Comparison of ENCODE assay signal across 8 cellular contexts in genomic region chr1:87330201-87330953, GRCh38. TPM values are rescaled to one million over a fixed set of nuclear protein-coding genes. Genes with fewer than 3 reads are reported as not detected.
A peak's percentile ranks its signal among the peaks of the same experiment; 100 is the strongest.
DNase-seq lines count a peak whose midpoint lies in the region; ATAC-seq and TF ChIP-seq lines count a peak whose summit lies in the region.

No MANE protein-coding gene starts in this region.

- no peaks in the 10 kb centered on the region for H3K27me3 Mint-ChIP-seq in activated naive CD8-positive, alpha-beta T cell treated with anti-CD3 and anti-CD28 coated beads for 36 hours

- H3K27me3 ChIP-seq in heart left ventricle (no peaks in the 10 kb centered on the region), parathyroid adenoma (ENCODE audit: control insufficient read depth, insufficient read depth, low read length) (no peaks in the 10 kb centered on the region)

- no peak for TF ChIP-seq POLR2A in heart left ventricle (IDR thresholded peaks at IDR 0.05)

- H3K4me3 ChIP-seq in heart left ventricle, result peak overlapping the region; percentile 71 to 88 (median 80)
- H3K4me3 ChIP-seq in parathyroid adenoma (ENCODE audit: low read depth, low read length), result peak overlapping the region; percentile 77

- H3K36me3 Mint-ChIP-seq in activated naive CD8-positive, alpha-beta T cell treated with anti-CD3 and anti-CD28 coated beads for 36 hours, result peaks cover 22% of the 10 kb centered on the region

- no peaks in the 10 kb centered on the region for H3K79me2 ChIP-seq in parathyroid adenoma

- 0 to 1% (median 1%) methylated on average over 19 of the region's 19 CpGs for WGBS in heart left ventricle, 4 donors

- H3K4me2 ChIP-seq in parathyroid adenoma (ENCODE audit: low read length), result peak overlapping the region; percentile 74

- H2AFZ ChIP-seq in parathyroid adenoma, result peak overlapping the region; percentile 28

- peaks cover 43% of the 10 kb centered on the region for H3K4me1 Mint-ChIP-seq in activated naive CD8-positive, alpha-beta T cell treated with anti-CD3 and anti-CD28 coated beads for 36 hours

- ATAC-seq in heart left ventricle (no peak), HG03457 (IDR thresholded peaks at IDR 0.05; ENCODE audit: unreplicated experiment) (no peak)

- H3K4me1 ChIP-seq in heart left ventricle (peaks cover 3 to 46% (median 26%) of the 10 kb centered on the region in 12 donors), parathyroid adenoma (no peaks in the 10 kb centered on the region)

- no peak for TF ChIP-seq CTCF in heart left ventricle (IDR thresholded peaks at IDR 0.05)
- no peak for TF ChIP-seq CTCF in parathyroid adenoma (IDR thresholded peaks at IDR 0.05)

- intact Hi-C loops in heart left ventricle (cut with DNase I), result loop anchor here in 4 of 10 donors (5.0 to 10.0 kb wide), 6 partner anchors 74 to 494 kb away; partner anchors contain the start of genes HS2ST1 (in 1 of the 4) and SELENOF (in 1 of the 4)

- H3K27ac Mint-ChIP-seq in activated naive CD8-positive, alpha-beta T cell treated with anti-CD3 and anti-CD28 coated beads for 36 hours, result peak overlapping the region; percentile 95

- H3K27ac ChIP-seq in heart left ventricle (peak overlapping the region; percentile 89 to 98 (median 93)), parathyroid adenoma (peak overlapping the region; percentile 87)

- no peaks in the 10 kb centered on the region for H3K9me3 Mint-ChIP-seq in activated naive CD8-positive, alpha-beta T cell treated with anti-CD3 and anti-CD28 coated beads for 36 hours

- H3K9me3 ChIP-seq in heart left ventricle (no peaks in the 10 kb centered on the region), parathyroid adenoma (ENCODE audit: control insufficient read depth, low read length) (no peaks in the 10 kb centered on the region)

- H3K4me3 Mint-ChIP-seq in activated naive CD8-positive, alpha-beta T cell treated with anti-CD3 and anti-CD28 coated beads for 36 hours, result peak overlapping the region; percentile 85

- peak; percentile 53 for DNase-seq in NCI-H1105 treated with DMSO at 0.1 percent for 48 hours (lab: John Stamatoyannopoulos, UW)
- DNase-seq in NCI-H1105 (lab: John Stamatoyannopoulos, UW), result no peak
- DNase-seq in MV-4-11 (lab: John Stamatoyannopoulos, UW), result peak; percentile 56
- DNase-seq in activated naive CD8-positive, alpha-beta T cell treated with anti-CD3 and anti-CD28 coated beads for 36 hours, result peak; percentile 8
- DNase-seq in heart left ventricle, result peak in 2 of 5 donors; percentile 20 to 31
- no peak for DNase-seq in NCI-H1930 (lab: John Stamatoyannopoulos, UW)

- H3K36me3 ChIP-seq in heart left ventricle (peaks cover 0 to 6% (median 0%) of the 10 kb centered on the region in 9 donors), parathyroid adenoma (ENCODE audit: control insufficient read depth, insufficient read depth, low read length) (no peaks in the 10 kb centered on the region)

- no peak overlapping the region for H3K9ac ChIP-seq in parathyroid adenoma

RNA-seq across cellular contexts. Expression of gene LMO4, which starts 1.7 kb away (rescaled TPM):
- 10 to 100 TPM; 29.7 to 32.8 TPM for total RNA-seq in activated naive CD8-positive, alpha-beta T cell treated with anti-CD3 and anti-CD28 coated beads for 36 hours
- total RNA-seq in heart left ventricle, result 10 to 100 TPM; 23.3 to 60.7 (median 29.6) TPM
- polyA plus RNA-seq in heart left ventricle, result 10 to 100 TPM; 23.7 to 49.0 TPM

Comparison
In these comparisons a context has a peak if more than half of its experiments do, and no peak if none do; other contexts are left out.
1. DNase-seq: peak in NCI-H1105 treated with DMSO at 0.1 percent for 48 hours (single experiment), MV-4-11 (single experiment) and activated naive CD8-positive, alpha-beta T cell treated with anti-CD3 and anti-CD28 coated beads for 36 hours (single experiment); none in NCI-H1105 (single experiment) and NCI-H1930 (0 of 2).